13 cellular contexts compared by ENCODE assay signal in the genomic region with DNA sequence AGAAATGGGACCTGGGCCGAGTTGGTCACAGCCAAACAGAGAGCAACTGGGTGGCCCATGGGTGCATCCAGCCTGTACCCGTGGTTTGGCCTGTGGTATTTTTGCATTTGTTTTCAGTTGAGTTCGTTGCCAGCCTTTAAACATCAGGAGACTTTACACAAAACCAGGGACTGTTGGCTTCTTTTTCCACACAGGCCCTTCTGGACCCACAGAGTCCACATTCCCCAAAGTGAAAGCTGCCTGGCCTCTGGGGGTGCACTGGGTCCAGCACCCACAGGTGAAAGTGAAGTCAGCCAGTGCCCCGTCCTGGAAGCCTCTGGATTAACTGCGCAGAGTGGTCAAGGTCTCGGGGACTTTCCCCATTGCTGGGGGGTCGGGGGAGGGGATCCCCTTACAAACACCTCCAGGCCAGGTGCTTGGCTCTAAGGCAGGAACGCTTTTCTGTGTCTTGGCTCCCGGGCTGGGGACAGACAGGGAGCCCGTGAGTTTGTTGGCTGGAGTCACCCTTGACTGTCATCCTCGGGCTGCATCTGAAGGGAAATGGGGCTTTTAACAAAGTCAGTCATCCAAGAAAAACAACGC. TPM values are rescaled to one million over a fixed set of nuclear protein-coding genes. Genes with fewer than 3 reads are reported as not detected.
DNase-seq lines count a peak whose midpoint lies in the region; FAIRE-seq and TF ChIP-seq lines count a peak whose summit lies in the region.
"Had no signal": no experiment of that assay in that cellular context is flagged by ENCODE, and none has a peak within 500 bp of the region (broad histone marks: within the 10 kb centered on the region; RNA-seq: fewer than 3 reads in every experiment).

No MANE protein-coding gene starts in this region.

- intact Hi-C loops in breast epithelium (cut with DNase I; ENCODE audit: low total_unique reads) (no loop called here), MCF 10A (cut with micrococcal nuclease) (no loop called here), esophagus squamous epithelium (cut with DNase I) (no loop called here), vagina (cut with DNase I) (no loop called here)

- H3K27ac Mint-ChIP-seq in MCF 10A (ENCODE audit: low read depth, unreplicated experiment), result no peak overlapping the region

- TF ChIP-seq POLR2A in breast epithelium (IDR thresholded peaks at IDR 0.05), result no peak
- no peak for TF ChIP-seq POLR2A in esophagus squamous epithelium (IDR thresholded peaks at IDR 0.05)
- TF ChIP-seq POLR2A in vagina (IDR thresholded peaks at IDR 0.05), result no peak

- H3K14ac ChIP-seq in neuronal stem cell (ENCODE audit: low read length), result no peak overlapping the region

- BruUV-seq in MCF 10A (replicated peaks; lab: Mats Ljungman, UMichigan), result no TSS peak

- POLR2A ChIA-PET in MCF 10A (lab: Yijun Ruan, JAX), result interaction anchor here (1.2 kb wide), 1 partner anchor 49 kb away, joined by 3 read pairs; no protein-coding TSS in a partner anchor

- no peak overlapping the region for H3K4me3 Mint-ChIP-seq in MCF 10A (ENCODE audit: unreplicated experiment)

- H4K91ac ChIP-seq in neuronal stem cell (ENCODE audit: low read depth, low read length, poor library complexity), result no peak overlapping the region

- no peak overlapping the region for H4K8ac ChIP-seq in neuronal stem cell (ENCODE audit: low read depth, low read length)

- no peaks in the 10 kb centered on the region for H3K9me3 Mint-ChIP-seq in MCF 10A (ENCODE audit: unreplicated experiment)

- H3K27me3 Mint-ChIP-seq in MCF 10A (ENCODE audit: insufficient read depth, unreplicated experiment), result no peaks in the 10 kb centered on the region

- H3K36me3 Mint-ChIP-seq in MCF 10A (ENCODE audit: insufficient read depth, unreplicated experiment), result no peaks in the 10 kb centered on the region

- H3K27ac ChIP-seq in breast epithelium (peak overlapping the region; percentile 80 to 88), esophagus squamous epithelium (peak overlapping the region; percentile 57 to 81 (median 74)), neuronal stem cell (replicated peaks; ENCODE audit: low read length) (no peak overlapping the region), vagina (peak overlapping the region; percentile 67)
- H3K27ac ChIP-seq: colonic mucosa had no signal

- CTCF ChIA-PET in MCF 10A (lab: Yijun Ruan, JAX), result interaction anchor here (0.6 to 1.2 kb wide), 2 partner anchors 52 to 832 kb away, joined by 4 to 5 read pairs; no protein-coding TSS in a partner anchor

- H3K9me3 ChIP-seq in breast epithelium, result no peaks in the 10 kb centered on the region
- no peaks in the 10 kb centered on the region for H3K9me3 ChIP-seq in esophagus squamous epithelium
- no peaks in the 10 kb centered on the region for H3K9me3 ChIP-seq in neuronal stem cell (replicated peaks in 1 of 2; ENCODE audit: control insufficient read depth in 2 of 2, insufficient read depth in 1 of 2, low read depth in 1 of 2, low read length in 2 of 2)
- no peaks in the 10 kb centered on the region for H3K9me3 ChIP-seq in vagina
- H3K9me3 ChIP-seq: colonic mucosa had no signal

- TF ChIP-seq CTCF in breast epithelium (IDR thresholded peaks at IDR 0.05) (no peak), MCF 10A (IDR thresholded peaks at IDR 0.05; ENCODE audit: unreplicated experiment) (no peak), esophagus squamous epithelium (IDR thresholded peaks at IDR 0.05) (no peak), vagina (IDR thresholded peaks at IDR 0.05) (no peak)

- no peak overlapping the region for H3K4me2 ChIP-seq in neuronal stem cell (ENCODE audit: insufficient read depth, low read length, poor library complexity, severe bottlenecking)

- H2BK15ac ChIP-seq in neuronal stem cell (ENCODE audit: low read length), result no peak overlapping the region

- no peak overlapping the region for H3K9ac ChIP-seq in neuronal stem cell (ENCODE audit: low read depth, low read length, poor library complexity)

- H2BK120ac ChIP-seq in neuronal stem cell (ENCODE audit: low read depth, low read length), result no peak overlapping the region

- H3K79me1 ChIP-seq in neuronal stem cell (ENCODE audit: low read depth, low read length), result no peaks in the 10 kb centered on the region

- no peaks in the 10 kb centered on the region for H3K4me1 ChIP-seq in breast epithelium
- peaks cover 16 to 73% (median 51%) of the 10 kb centered on the region in 3 donors for H3K4me1 ChIP-seq in esophagus squamous epithelium
- peaks cover 13 to 28% of the 10 kb centered on the region in 2 donors for H3K4me1 ChIP-seq in neuronal stem cell (ENCODE audit: control insufficient read depth in 2 of 2, insufficient read depth in 1 of 2, low read depth in 1 of 2, low read length in 2 of 2)
- H3K4me1 ChIP-seq in vagina, result peaks cover 37% of the 10 kb centered on the region
- H3K4me1 ChIP-seq: colonic mucosa had no signal

- no peaks in the 10 kb centered on the region for H3K27me3 ChIP-seq in breast epithelium
- H3K27me3 ChIP-seq in esophagus squamous epithelium, result no peaks in the 10 kb centered on the region
- peaks cover 0 to 15% (median 4%) of the 10 kb centered on the region in 3 experiments for H3K27me3 ChIP-seq in neuronal stem cell (ENCODE audit: control insufficient read depth in 3 of 3, insufficient read depth in 3 of 3, low read depth in 1 of 3, low read length in 3 of 3)
- no peaks in the 10 kb centered on the region for H3K27me3 ChIP-seq in vagina
- H3K27me3 ChIP-seq: colonic mucosa had no signal

- no peaks in the 10 kb centered on the region for H3K36me3 ChIP-seq in breast epithelium
- H3K36me3 ChIP-seq in esophagus squamous epithelium, result no peaks in the 10 kb centered on the region
- H3K36me3 ChIP-seq in neuronal stem cell (replicated peaks in 1 of 2; ENCODE audit: control insufficient read depth in 2 of 2, insufficient read depth in 2 of 2, low read length in 2 of 2), result no peaks in the 10 kb centered on the region
- no peaks in the 10 kb centered on the region for H3K36me3 ChIP-seq in vagina
- H3K36me3 ChIP-seq: colonic mucosa had no signal

- WGBS in esophagus squamous epithelium, 2 donors, result 25 to 41% methylated on average over 3 of the region's 12 CpGs
- whole genome bisulfite sequencing in neuronal stem cell (ENCODE audit: extremely low coverage in 2 of 2, insufficient read length in 2 of 2, insufficient replicate concordance in 1 of 2), 2 donors, result no CpG with 5 or more reads among the region's 12 CpGs

- H3K4ac ChIP-seq in neuronal stem cell (ENCODE audit: low read length), result no peak overlapping the region

- H3K4me3 ChIP-seq in breast epithelium (peak overlapping the region in 2 of 3 donors; percentile 32 to 50), esophagus squamous epithelium (peak overlapping the region in 3 of 4 donors; percentile 30 to 52 (median 35)), neuronal stem cell (ENCODE audit: low read length in 2 of 2) (no peak overlapping the region), vagina (no peak overlapping the region)
- H3K4me3 ChIP-seq: colonic mucosa had no signal

- peak overlapping the region; percentile 76 for H2AFZ ChIP-seq in neuronal stem cell (ENCODE audit: low read length)

- H2BK5ac ChIP-seq in neuronal stem cell (ENCODE audit: low read length), result no peak overlapping the region

- no peak overlapping the region for H2BK12ac ChIP-seq in neuronal stem cell (ENCODE audit: low read length)

- H3K23ac ChIP-seq in neuronal stem cell (ENCODE audit: low read depth, low read length, poor library complexity), result no peak overlapping the region

- peaks cover 18% of the 10 kb centered on the region for H3K4me1 Mint-ChIP-seq in MCF 10A (ENCODE audit: insufficient read depth, unreplicated experiment)

- no peak for FAIRE-seq in RCC 7860 (lab: Jason Lieb, UNC)

- peak in 1 of 2 donors; percentile 55 for DNase-seq in breast epithelium (ENCODE audit: low spot score in 2 of 2)
- no peak for DNase-seq in MCF 10A (ENCODE audit: unreplicated experiment)
- no peak for DNase-seq in esophagus squamous epithelium (lab: John Stamatoyannopoulos, UW)
- no peak for DNase-seq in neuronal stem cell (ENCODE audit: low spot score)
- DNase-seq in vagina (ENCODE audit: extremely low spot score in 2 of 2), result no peak
- no peak for DNase-seq in UCSD-AML1 (lab: John Stamatoyannopoulos, UW; ENCODE audit: unreplicated experiment)
- DNase-seq in RCC 7860 (ENCODE audit: low spot score), result no peak
- DNase-seq in T1000 (lab: John Stamatoyannopoulos, UW), result no peak
- DNase-seq: 8988T, activated gamma-delta T cell treated with Interleukin-2 at 50 U/mL for 16 hours, colonic mucosa, NCI-H510A, SW 1271 had no signal

- no peak overlapping the region for H2AK5ac ChIP-seq in neuronal stem cell (ENCODE audit: low read depth, low read length)

- no peak overlapping the region for H3K18ac ChIP-seq in neuronal stem cell (ENCODE audit: low read length)

RNA-seq across cellular contexts. Expression of gene TNS3, which starts 54.3 kb away (rescaled TPM):
- total RNA-seq in breast epithelium (10 to 100 TPM; 41.0 to 78.1 (median 56.2) TPM), MCF 10A (2022) (30.1 and 33.3 TPM in 2 replicates), esophagus squamous epithelium (10 to 100 TPM in 2 of 4 donors, 1 to 10 TPM in 2; 6.6 to 16.0 (median 9.6) TPM), vagina (36.8 TPM)
- polyA plus RNA-seq in neuronal stem cell (2013, experiment 1 of 2), result 19.8 TPM
- 19.8 TPM for polyA plus RNA-seq in neuronal stem cell (2013, experiment 2 of 2)

Comparison
In these comparisons a context has a peak if more than half of its experiments do, and no peak if none do; other contexts are left out.
1. H3K4me3 ChIP-seq: peak in breast epithelium (2 of 3) and esophagus squamous epithelium (3 of 4); none in neuronal stem cell (0 of 2) and vagina (0 of 2).